Comparison of ENCODE assay signal across 8 cellular contexts in genomic region chr18:36783792-36784191, GRCh38.
"Had no signal": no experiment of that assay in that cellular context is flagged by ENCODE, and none has a peak within 500 bp of the region (broad histone marks: within the 10 kb centered on the region; RNA-seq: fewer than 3 reads in every experiment).

No MANE protein-coding gene starts in this region.

- ATAC-seq: HCT116, HepG2 had no signal

- H3K4me3 ChIP-seq: GM23248, HAP-1 had no signal

- FAIRE-seq: HepG2 had no signal

- H3K27ac ChIP-seq: GM23248, HL-60 had no signal

- DNase-seq: GM23248, GOT3, H7, HFFc6 had no signal

- H3K4me1 ChIP-seq: HAP-1 had no signal

- H3K9me3 ChIP-seq: HAP-1 had no signal
